17 cellular contexts compared by ENCODE assay signal in genomic region chr22:23231471-23232093, GRCh38. TPM values are rescaled to one million over a fixed set of nuclear protein-coding genes. Genes with fewer than 3 reads are reported as not detected.
DNase-seq lines count a peak whose midpoint lies in the region; ATAC-seq and TF ChIP-seq lines count a peak whose summit lies in the region.
"Had no signal": no experiment of that assay in that cellular context is flagged by ENCODE, and none has a peak within 500 bp of the region (broad histone marks: within the 10 kb centered on the region; RNA-seq: fewer than 3 reads in every experiment).

No MANE protein-coding gene starts in this region.

- no peak for TF ChIP-seq POLR2A in upper lobe of left lung (IDR thresholded peaks at IDR 0.05)

- H3K27me3 ChIP-seq in MG63 (no peaks in the 10 kb centered on the region), iPS-20b (ENCODE audit: insufficient read depth, low read length) (no peaks in the 10 kb centered on the region), upper lobe of left lung (no peaks in the 10 kb centered on the region)
- H3K27me3 ChIP-seq: SJSA1 had no signal

- H3K9me3 ChIP-seq in MG63 (peaks cover 17% of the 10 kb centered on the region), iPS-20b (ENCODE audit: insufficient read depth, low read depth, low read length) (peaks cover 6% of the 10 kb centered on the region; the same call in 1 of the 2 replicates), upper lobe of left lung (peaks cover 0 to 6% (median 2%) of the 10 kb centered on the region in 4 donors)

- no peak overlapping the region for H3K27ac ChIP-seq in iPS-20b (ENCODE audit: low read length)
- H3K27ac ChIP-seq in upper lobe of left lung = peak overlapping the region in 3 of 4 donors; percentile 19 to 63 (median 53)
- H3K27ac ChIP-seq: parathyroid adenoma, SJSA1 had no signal

- H3K4me3 ChIP-seq in MG63 = no peak overlapping the region
- no peak overlapping the region for H3K4me3 ChIP-seq in iPS-20b (ENCODE audit: low read length)
- no peak overlapping the region for H3K4me3 ChIP-seq in upper lobe of left lung
- H3K4me3 ChIP-seq: SJSA1 had no signal

- WGBS in upper lobe of left lung, 2 donors = 82 to 90% methylated on average over 5 of the region's 5 CpGs

- TF ChIP-seq EP300 in upper lobe of left lung (IDR thresholded peaks at IDR 0.05) = no peak

- H3K9ac ChIP-seq in iPS-20b (ENCODE audit: low read depth, low read length) = peak overlapping the region; percentile 6; the same call in 1 of the 2 replicates
- H3K9ac ChIP-seq: parathyroid adenoma had no signal

- H3K4me1 ChIP-seq in iPS-20b (ENCODE audit: insufficient read depth, low read length) = peaks cover 37% of the 10 kb centered on the region
- H3K4me1 ChIP-seq in upper lobe of left lung = peaks cover 21 to 54% (median 39%) of the 10 kb centered on the region in 4 donors
- H3K4me1 ChIP-seq: parathyroid adenoma had no signal

- no peak for DNase-seq in Right ventricle myocardium superior
- DNase-seq in Right ventricle myocardium inferior (ENCODE audit: missing footprints) = no peak
- DNase-seq in MG63 = peak; percentile 38
- no peak for DNase-seq in upper lobe of left lung
- DNase-seq in NCI-H2107 treated with DMSO at 0.1 percent for 48 hours (lab: John Stamatoyannopoulos, UW; ENCODE audit: unreplicated experiment) = no peak
- no peak for DNase-seq in NK-92 (lab: John Stamatoyannopoulos, UW; ENCODE audit: unreplicated experiment)
- DNase-seq: activated CD4-positive, alpha-beta T cell treated with anti-CD3 and anti-CD28 coated beads for 48 hours; hypothalamus; MM.1S; NCI-H1694 treated with DMSO at 0.1 percent for 48 hours; NCI-H510A treated with DMSO at 0.1 percent for 48 hours; small intestine; T1000 had no signal

- no peak for TF ChIP-seq CTCF in upper lobe of left lung (IDR thresholded peaks at IDR 0.05)

- H3K36me3 ChIP-seq in MG63 (peaks cover 11% of the 10 kb centered on the region), iPS-20b (ENCODE audit: insufficient read depth, low read depth, low read length) (no peaks in the 10 kb centered on the region), upper lobe of left lung (no peaks in the 10 kb centered on the region)

- intact Hi-C loops in Right ventricle myocardium superior (cut with DNase I) = no loop called here
- intact Hi-C loops in Right ventricle myocardium inferior (cut with DNase I) = no loop called here

- ATAC-seq in Right ventricle myocardium superior (ENCODE audit: poor library complexity) = peak; percentile 63
- no peak for ATAC-seq in Right ventricle myocardium inferior
- peak in 1 of 2 donors; percentile 49 for ATAC-seq in upper lobe of left lung (ENCODE audit: low FRiP score in 2 of 2)
- no peak for ATAC-seq in HG02840 (IDR thresholded peaks at IDR 0.05; ENCODE audit: low FRiP score, unreplicated experiment)

RNA-seq across cellular contexts. Expression of gene BCR, which starts 51.3 kb away (rescaled TPM):
- total RNA-seq in Right ventricle myocardium superior = 28.2 TPM
- 29.0 TPM for total RNA-seq in Right ventricle myocardium inferior
- 10.6 and 17.3 TPM in 2 replicates for total RNA-seq in MG63 (2014; rRNA removed; shearing (Covaris generic); ENCODE audit: low replicate concordance)
- 100 to 1,000 TPM in 1 of 6 donors, 10 to 100 TPM in 5; 47.1 to 105 (median 68.6) TPM for total RNA-seq in upper lobe of left lung
